ENCODE assay signal across 1 cellular context in genomic region chr3:133661454-133662255, GRCh38.
TF ChIP-seq lines count a peak whose summit lies in the region.

Gene TOPBP1 (minus strand): TSS chr3:133661941. CDS start chr3:133661127, 814 bp downstream.

TF ChIP-seq in HepG2, 621 proteins besides CTCF, POLR2A, EP300 and RAD21 (continued from another document and continues in another):
- TF ChIP-seq E2F2 (CRISPR knock-in tag; IDR thresholded peaks at IDR 0.05; ENCODE audit: borderline replicate concordance) (0 out of 2 replicates have a peak, but pooled peaks have one; percentile 25), LBX2 (CRISPR knock-in tag; IDR thresholded peaks at IDR 0.05; ENCODE audit: borderline replicate concordance) (no peak), SIN3B (IDR thresholded peaks at IDR 0.05; ENCODE audit: low read length) (peak; percentile 88), KMT2A (CRISPR knock-in tag; IDR thresholded peaks at IDR 0.05) (peak; percentile 86), ZNF460 (CRISPR knock-in tag; IDR thresholded peaks at IDR 0.05; ENCODE audit: borderline replicate concordance) (no peak), SOX13 (IDR thresholded peaks at IDR 0.05) (no peak), SOX13 (CRISPR knock-in tag; conservative IDR thresholded peaks at IDR 0.05 in 1 of 2, IDR thresholded peaks at IDR 0.05 in 1 of 2) (peak in 1 of 2 experiments; percentile 9; a peak in 1 of 4 replicates), SIN3A (IDR thresholded peaks at IDR 0.05; ENCODE audit: borderline replicate concordance, low read depth, low read length) (peak; percentile 98), ZNF552 (CRISPR knock-in tag; IDR thresholded peaks at IDR 0.05; ENCODE audit: borderline replicate concordance) (peak; percentile 59; the same call in 1 of the 2 replicates), ZBTB7A (CRISPR knock-in tag; IDR thresholded peaks at IDR 0.05) (no peak; the same call in 1 of the 2 replicates), HMGA1 (CRISPR knock-in tag; conservative IDR thresholded peaks at IDR 0.05) (no peak), HNF4G (IDR thresholded peaks at IDR 0.05; ENCODE audit: borderline replicate concordance, low read depth, low read length) (no peak), HNF4G (CRISPR knock-in tag; IDR thresholded peaks at IDR 0.05; ENCODE audit: borderline replicate concordance, low read depth) (no peak), ZBTB42 (CRISPR knock-in tag; IDR thresholded peaks at IDR 0.05) (peak; percentile 61; the same call in 1 of the 2 replicates), ESRRA (CRISPR knock-in tag; IDR thresholded peaks at IDR 0.05; ENCODE audit: low read depth) (peak; percentile 44; the same call in 1 of the 2 replicates), HOXA3 (CRISPR knock-in tag; IDR thresholded peaks at IDR 0.05) (peak; percentile 87), POLR2G (IDR thresholded peaks at IDR 0.05; ENCODE audit: low read depth, low read length) (peak; percentile 76), ZHX2 (IDR thresholded peaks at IDR 0.05; ENCODE audit: low read depth) (peak; percentile 81), ZHX2 (CRISPR knock-in tag; IDR thresholded peaks at IDR 0.05; ENCODE audit: borderline replicate concordance) (no peak), ETV6 (CRISPR knock-in tag; conservative IDR thresholded peaks at IDR 0.05) (0 out of 2 replicates have a peak, but pooled peaks have one; percentile 35), HNRNPUL1 (IDR thresholded peaks at IDR 0.05; ENCODE audit: low read depth, low read length) (no peak), SRSF1 (optimal IDR thresholded peaks at IDR 0.05; ENCODE audit: low read depth, low read length) (peak; percentile 51), ZBED4 (CRISPR knock-in tag; IDR thresholded peaks at IDR 0.05; ENCODE audit: borderline replicate concordance) (no peak; the same call in 1 of the 2 replicates), ZNF232 (CRISPR knock-in tag; IDR thresholded peaks at IDR 0.05; ENCODE audit: borderline replicate concordance) (no peak), SALL1 (CRISPR knock-in tag; IDR thresholded peaks at IDR 0.05) (peak; percentile 65; the same call in 1 of the 2 replicates), ZNF18 (CRISPR knock-in tag; IDR thresholded peaks at IDR 0.05; ENCODE audit: insufficient replicate concordance) (no peak), TBX2 (CRISPR knock-in tag; IDR thresholded peaks at IDR 0.05; ENCODE audit: borderline replicate concordance) (peak; percentile 55; the same call in 1 of the 2 replicates), CREM (IDR thresholded peaks at IDR 0.05) (peak; percentile 88), CREM (CRISPR knock-in tag; IDR thresholded peaks at IDR 0.05) (peak; percentile 32; the same call in 1 of the 2 replicates), ARNT (IDR thresholded peaks at IDR 0.05) (no peak), ZNF296 (CRISPR knock-in tag; conservative IDR thresholded peaks at IDR 0.05) (no peak), AKAP8 (CRISPR knock-in tag; IDR thresholded peaks at IDR 0.05) (no peak), MXI1 (IDR thresholded peaks at IDR 0.05; ENCODE audit: borderline replicate concordance, low read depth, low read length) (peak; percentile 77; the same call in 1 of the 3 replicates), REPIN1 (CRISPR knock-in tag; IDR thresholded peaks at IDR 0.05; ENCODE audit: borderline replicate concordance, low read depth) (peak; percentile 39; the same call in 1 of the 2 replicates), ZBTB40 (IDR thresholded peaks at IDR 0.05) (peak; percentile 36; the same call in 1 of the 2 replicates), ZBTB40 (CRISPR knock-in tag; IDR thresholded peaks at IDR 0.05) (no peak), RFXAP (CRISPR knock-in tag; IDR thresholded peaks at IDR 0.05; ENCODE audit: borderline replicate concordance) (peak; percentile 22; the same call in 1 of the 2 replicates), HDAC1 (CRISPR knock-in tag; IDR thresholded peaks at IDR 0.05) (peak; percentile 96), RAD51 (IDR thresholded peaks at IDR 0.05; ENCODE audit: borderline replicate concordance) (no peak), KMT2B (CRISPR knock-in tag; IDR thresholded peaks at IDR 0.05) (peak; percentile 84), HNF4A (CRISPR knock-in tag; IDR thresholded peaks at IDR 0.05) (no peak)
